In genomic region chr17:67033613-67034012, GRCh38 we compare ENCODE assay signal across 10 cellular contexts. TPM values are rescaled to one million over a fixed set of nuclear protein-coding genes. Genes with fewer than 3 reads are reported as not detected.
"Had no signal": no experiment of that assay in that cellular context is flagged by ENCODE, and none has a peak within 500 bp of the region (broad histone marks: within the 10 kb centered on the region; RNA-seq: fewer than 3 reads in every experiment).

No MANE protein-coding gene starts in this region.

- H3K4me3 ChIP-seq: GM23248, HAP-1 had no signal

- ATAC-seq: HCT116, HepG2 had no signal

- H3K9me3 ChIP-seq: HAP-1 had no signal

- FAIRE-seq: HepG2 had no signal

- H3K36me3 Mint-ChIP-seq: IgD-negative memory B cell had no signal

- H3K36me3 ChIP-seq: HAP-1 had no signal

- H3K4me1 ChIP-seq: HAP-1 had no signal

- H3K9me3 Mint-ChIP-seq: HFFc6 had no signal

- H3K4me3 Mint-ChIP-seq: HFFc6, IgD-negative memory B cell had no signal

- H3K9ac ChIP-seq: GM23248 had no signal

- H3K27ac ChIP-seq: GM23248, HL-60 had no signal

- H3K27ac Mint-ChIP-seq: HFFc6, IgD-negative memory B cell had no signal

- DNase-seq: GM23248, GOT3, H7, HFFc6 had no signal

RNA-seq across cellular contexts. Expression of gene CACNG1, which starts 10.7 kb away (rescaled TPM):
- total RNA-seq: GM23248, H4, H7, HepG2, HFFc6 had no signal
- polyA plus RNA-seq: GM23248, HepG2, IgD-negative memory B cell had no signal
